ENCODE assay signal across 1 cellular context in the genomic region with DNA sequence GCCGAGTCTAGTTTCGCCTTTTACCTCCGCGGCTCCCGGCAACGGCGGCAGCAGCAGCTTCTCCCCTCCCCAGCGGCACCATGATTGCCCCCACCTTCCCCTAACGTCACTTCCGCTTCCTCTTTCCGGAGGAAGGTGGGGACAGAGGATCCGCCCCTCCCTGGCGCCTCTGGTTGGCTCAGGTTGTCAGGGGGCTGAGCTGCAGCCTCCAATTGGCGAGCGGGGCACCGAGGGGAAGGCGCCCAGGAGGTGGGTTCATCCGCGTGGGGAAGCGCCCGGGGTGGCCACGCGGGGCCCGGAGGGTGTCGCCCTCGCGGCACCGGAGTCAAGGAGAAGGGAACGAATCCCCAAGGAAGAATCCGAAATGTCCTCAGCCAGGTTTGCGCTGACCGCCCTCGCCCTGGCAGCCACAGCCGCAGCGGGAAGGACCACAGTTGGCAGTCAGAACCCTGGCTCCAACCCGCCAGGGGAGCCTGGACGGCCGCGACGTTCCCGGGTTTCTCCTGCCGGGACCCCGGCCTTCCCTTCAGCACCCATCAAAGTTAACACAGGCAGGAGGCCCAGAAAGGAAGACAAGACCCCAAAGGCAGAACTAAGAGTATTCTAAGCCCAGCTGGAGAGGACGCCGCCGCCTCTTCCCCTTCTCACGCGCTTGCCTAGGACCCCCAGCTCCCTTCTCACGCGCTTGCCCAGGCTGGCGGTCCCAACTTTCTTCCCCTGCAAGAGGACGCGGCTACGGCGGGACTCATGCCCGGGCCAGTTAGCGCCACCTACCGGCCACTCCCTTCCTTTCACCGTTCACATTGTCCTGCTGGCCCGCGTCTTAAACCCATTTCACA.
TF ChIP-seq lines count a peak whose summit lies in the region.

Gene MTF1 (minus strand): TSS at position 86 of the 839 bp plus-strand sequence. CDS start 1,934 bp downstream, outside the sequence.

TF ChIP-seq in K562, 482 proteins besides CTCF, POLR2A, EP300 and RAD21 (continued from another document and continues in another):
- TF ChIP-seq ZNF639 (CRISPR knock-in tag; conservative IDR thresholded peaks at IDR 0.05 in 1 of 2, IDR thresholded peaks at IDR 0.05 in 1 of 2) (peak in 1 of 2 experiments; percentile 24; a peak in 1 of 4 replicates), ZNF324 (CRISPR knock-in tag; IDR thresholded peaks at IDR 0.05) (no peak), HOXB6 (CRISPR knock-in tag; IDR thresholded peaks at IDR 0.05; ENCODE audit: borderline replicate concordance) (peak; percentile 85; the same call in 1 of the 2 replicates), ZNF695 (CRISPR knock-in tag; IDR thresholded peaks at IDR 0.05) (peak; percentile 85; the same call in 1 of the 2 replicates), FOXK1 (CRISPR knock-in tag; IDR thresholded peaks at IDR 0.05; ENCODE audit: borderline replicate concordance) (no peak), BDP1 (IDR thresholded peaks at IDR 0.05; ENCODE audit: insufficient read depth, insufficient read length) (no peak), RHOXF2B (CRISPR knock-in tag; conservative IDR thresholded peaks at IDR 0.05) (0 out of 2 replicates have a peak, but pooled peaks have one; percentile 70), NELFE (IDR thresholded peaks at IDR 0.05; ENCODE audit: insufficient read depth, insufficient read length) (peak; percentile 17), PCBP2 (IDR thresholded peaks at IDR 0.05; ENCODE audit: low read depth, low read length, poor library complexity, severe bottlenecking) (no peak), RCOR1 (IDR thresholded peaks at IDR 0.05; ENCODE audit: borderline replicate concordance in 1 of 2, low read depth in 2 of 2, low read length in 2 of 2) (no peak; a peak in 1 of 4 replicates), FOXK2 (conservative IDR thresholded peaks at IDR 0.05 in 1 of 2, IDR thresholded peaks at IDR 0.05 in 1 of 2; ENCODE audit: low read depth in 2 of 2) (peak in 1 of 2 experiments; percentile 18; a peak in 1 of 4 replicates), PHF8 (IDR thresholded peaks at IDR 0.05; ENCODE audit: borderline replicate concordance, low read length) (peak; percentile 97), TAF7 (tag; IDR thresholded peaks at IDR 0.05) (no peak), E2F1 (CRISPR knock-in tag; IDR thresholded peaks at IDR 0.05) (0 out of 2 replicates have a peak, but pooled peaks have one; percentile 18), MAFG (tag; conservative IDR thresholded peaks at IDR 0.05) (no peak), MAFF (IDR thresholded peaks at IDR 0.05; ENCODE audit: low read length) (no peak), SP2 (IDR thresholded peaks at IDR 0.05; ENCODE audit: extremely low read depth, low read depth, low read length, poor library complexity, severe bottlenecking) (peak; percentile 59), ZNF583 (CRISPR knock-in tag; IDR thresholded peaks at IDR 0.05) (no peak), STAT6 (CRISPR knock-in tag; IDR thresholded peaks at IDR 0.05) (no peak), CEBPZ (IDR thresholded peaks at IDR 0.05; ENCODE audit: borderline replicate concordance, low read depth, low read length) (peak; percentile 52; the same call in 1 of the 2 replicates), CBX3 (IDR thresholded peaks at IDR 0.05; ENCODE audit: borderline replicate concordance in 1 of 2, low read length in 2 of 2) (0 out of 3 replicates have a peak, but pooled peaks of 1 of the 2 experiments have one; percentile 50), FOXM1 (IDR thresholded peaks at IDR 0.05; ENCODE audit: low read depth) (no peak), FOXM1 (CRISPR knock-in tag; IDR thresholded peaks at IDR 0.05; ENCODE audit: low read depth) (no peak), HMG20B (CRISPR knock-in tag; IDR thresholded peaks at IDR 0.05) (peak; percentile 90; the same call in 1 of the 2 replicates), KDM5B (IDR thresholded peaks at IDR 0.05; ENCODE audit: insufficient replicate concordance, low read depth, low read length) (peak; percentile 94), MCM7 (IDR thresholded peaks at IDR 0.05) (no peak), E2F3 (CRISPR knock-in tag; IDR thresholded peaks at IDR 0.05) (no peak), RBM22 (IDR thresholded peaks at IDR 0.05; ENCODE audit: low read depth, low read length, poor library complexity, severe bottlenecking) (peak; percentile 90), BRCA1 (IDR thresholded peaks at IDR 0.05) (no peak), BRCA1 (CRISPR knock-in tag; IDR thresholded peaks at IDR 0.05) (no peak)
- TF ChIP-seq, protein P1, sequence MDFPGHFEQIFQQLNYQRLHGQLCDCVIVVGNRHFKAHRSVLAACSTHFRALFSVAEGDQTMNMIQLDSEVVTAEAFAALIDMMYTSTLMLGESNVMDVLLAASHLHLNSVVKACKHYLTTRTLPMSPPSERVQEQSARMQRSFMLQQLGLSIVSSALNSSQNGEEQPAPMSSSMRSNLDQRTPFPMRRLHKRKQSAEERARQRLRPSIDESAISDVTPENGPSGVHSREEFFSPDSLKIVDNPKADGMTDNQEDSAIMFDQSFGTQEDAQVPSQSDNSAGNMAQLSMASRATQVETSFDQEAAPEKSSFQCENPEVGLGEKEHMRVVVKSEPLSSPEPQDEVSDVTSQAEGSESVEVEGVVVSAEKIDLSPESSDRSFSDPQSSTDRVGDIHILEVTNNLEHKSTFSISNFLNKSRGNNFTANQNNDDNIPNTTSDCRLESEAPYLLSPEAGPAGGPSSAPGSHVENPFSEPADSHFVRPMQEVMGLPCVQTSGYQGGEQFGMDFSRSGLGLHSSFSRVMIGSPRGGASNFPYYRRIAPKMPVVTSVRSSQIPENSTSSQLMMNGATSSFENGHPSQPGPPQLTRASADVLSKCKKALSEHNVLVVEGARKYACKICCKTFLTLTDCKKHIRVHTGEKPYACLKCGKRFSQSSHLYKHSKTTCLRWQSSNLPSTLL (IDR thresholded peaks at IDR 0.05) = no peak
- TF ChIP-seq, protein P2, sequence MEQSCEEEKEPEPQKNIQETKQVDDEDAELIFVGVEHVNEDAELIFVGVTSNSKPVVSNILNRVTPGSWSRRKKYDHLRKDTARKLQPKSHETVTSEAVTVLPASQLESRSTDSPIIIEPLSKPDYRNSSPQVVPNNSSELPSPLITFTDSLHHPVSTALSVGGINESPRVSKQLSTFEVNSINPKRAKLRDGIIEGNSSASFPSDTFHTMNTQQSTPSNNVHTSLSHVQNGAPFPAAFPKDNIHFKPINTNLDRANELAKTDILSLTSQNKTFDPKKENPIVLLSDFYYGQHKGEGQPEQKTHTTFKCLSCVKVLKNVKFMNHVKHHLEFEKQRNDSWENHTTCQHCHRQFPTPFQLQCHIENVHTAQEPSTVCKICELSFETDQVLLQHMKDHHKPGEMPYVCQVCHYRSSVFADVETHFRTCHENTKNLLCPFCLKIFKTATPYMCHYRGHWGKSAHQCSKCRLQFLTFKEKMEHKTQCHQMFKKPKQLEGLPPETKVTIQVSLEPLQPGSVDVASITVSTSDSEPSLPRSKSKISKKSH (CRISPR knock-in tag; IDR thresholded peaks at IDR 0.05) = 0 out of 2 replicates have a peak, but pooled peaks have one; percentile 24
- TF ChIP-seq, protein P3, sequence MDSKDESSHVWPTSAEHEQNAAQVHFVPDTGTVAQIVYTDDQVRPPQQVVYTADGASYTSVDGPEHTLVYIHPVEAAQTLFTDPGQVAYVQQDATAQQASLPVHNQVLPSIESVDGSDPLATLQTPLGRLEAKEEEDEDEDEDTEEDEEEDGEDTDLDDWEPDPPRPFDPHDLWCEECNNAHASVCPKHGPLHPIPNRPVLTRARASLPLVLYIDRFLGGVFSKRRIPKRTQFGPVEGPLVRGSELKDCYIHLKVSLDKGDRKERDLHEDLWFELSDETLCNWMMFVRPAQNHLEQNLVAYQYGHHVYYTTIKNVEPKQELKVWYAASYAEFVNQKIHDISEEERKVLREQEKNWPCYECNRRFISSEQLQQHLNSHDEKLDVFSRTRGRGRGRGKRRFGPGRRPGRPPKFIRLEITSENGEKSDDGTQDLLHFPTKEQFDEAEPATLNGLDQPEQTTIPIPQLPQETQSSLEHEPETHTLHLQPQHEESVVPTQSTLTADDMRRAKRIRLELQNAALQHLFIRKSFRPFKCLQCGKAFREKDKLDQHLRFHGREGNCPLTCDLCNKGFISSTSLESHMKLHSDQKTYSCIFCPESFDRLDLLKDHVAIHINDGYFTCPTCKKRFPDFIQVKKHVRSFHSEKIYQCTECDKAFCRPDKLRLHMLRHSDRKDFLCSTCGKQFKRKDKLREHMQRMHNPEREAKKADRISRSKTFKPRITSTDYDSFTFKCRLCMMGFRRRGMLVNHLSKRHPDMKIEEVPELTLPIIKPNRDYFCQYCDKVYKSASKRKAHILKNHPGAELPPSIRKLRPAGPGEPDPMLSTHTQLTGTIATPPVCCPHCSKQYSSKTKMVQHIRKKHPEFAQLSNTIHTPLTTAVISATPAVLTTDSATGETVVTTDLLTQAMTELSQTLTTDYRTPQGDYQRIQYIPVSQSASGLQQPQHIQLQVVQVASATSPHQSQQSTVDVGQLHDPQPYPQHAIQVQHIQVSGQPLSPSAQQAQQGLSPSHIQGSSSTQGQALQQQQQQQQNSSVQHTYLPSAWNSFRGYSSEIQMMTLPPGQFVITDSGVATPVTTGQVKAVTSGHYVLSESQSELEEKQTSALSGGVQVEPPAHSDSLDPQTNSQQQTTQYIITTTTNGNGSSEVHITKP (IDR thresholded peaks at IDR 0.05; ENCODE audit: partially characterized antibody) = peak; percentile 15
- TF ChIP-seq, protein P4, sequence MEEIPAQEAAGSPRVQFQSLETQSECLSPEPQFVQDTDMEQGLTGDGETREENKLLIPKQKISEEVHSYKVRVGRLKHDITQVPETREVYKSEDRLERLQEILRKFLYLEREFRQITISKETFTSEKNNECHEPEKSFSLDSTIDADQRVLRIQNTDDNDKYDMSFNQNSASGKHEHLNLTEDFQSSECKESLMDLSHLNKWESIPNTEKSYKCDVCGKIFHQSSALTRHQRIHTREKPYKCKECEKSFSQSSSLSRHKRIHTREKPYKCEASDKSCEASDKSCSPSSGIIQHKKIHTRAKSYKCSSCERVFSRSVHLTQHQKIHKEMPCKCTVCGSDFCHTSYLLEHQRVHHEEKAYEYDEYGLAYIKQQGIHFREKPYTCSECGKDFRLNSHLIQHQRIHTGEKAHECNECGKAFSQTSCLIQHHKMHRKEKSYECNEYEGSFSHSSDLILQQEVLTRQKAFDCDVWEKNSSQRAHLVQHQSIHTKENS (CRISPR knock-in tag; IDR thresholded peaks at IDR 0.05) = 0 out of 2 replicates have a peak, but pooled peaks have one; percentile 77
